In genomic region chr16:88333645-88334516, GRCh38 we compare ENCODE assay signal across 20 cellular contexts. TPM values are rescaled to one million over a fixed set of nuclear protein-coding genes. Genes with fewer than 3 reads are reported as not detected.
DNase-seq lines count a peak whose midpoint lies in the region; ATAC-seq, FAIRE-seq and TF ChIP-seq lines count a peak whose summit lies in the region.
"Had no signal": no experiment of that assay in that cellular context is flagged by ENCODE, and none has a peak within 500 bp of the region (broad histone marks: within the 10 kb centered on the region; RNA-seq: fewer than 3 reads in every experiment).

No MANE protein-coding gene starts in this region.

- H4K20me1 ChIP-seq in fibroblast of lung (ENCODE audit: control insufficient read depth, extremely low read depth, insufficient read depth, low read length) = no peaks in the 10 kb centered on the region

- intact Hi-C loops in activated CD4-positive, alpha-beta T cell treated with anti-CD3 and anti-CD28 coated beads, Interleukin-2, amount 10 ng/mL, durations not matched to agents 24 days and 14 days (cut with micrococcal nuclease) = no loop called here
- intact Hi-C loops in left colon (cut with DNase I, micrococcal nuclease) = no loop called here

- H3K36me3 Mint-ChIP-seq in activated CD4-positive, alpha-beta T cell treated with anti-CD3 and anti-CD28 coated beads, Interleukin-2, amount 10 ng/mL, durations not matched to agents 24 days and 14 days (ENCODE audit: low read depth) = no peaks in the 10 kb centered on the region
- H3K36me3 Mint-ChIP-seq: naive thymus-derived CD4-positive, alpha-beta T cell had no signal

- H3K4me3 ChIP-seq in fibroblast of lung (replicated peaks in 1 of 4; ENCODE audit: control extremely low read depth in 1 of 4, insufficient read depth in 1 of 4, low read depth in 3 of 4, low read length in 4 of 4) (no peak overlapping the region), suprapubic skin (peak overlapping the region; percentile 5), MG63 (no peak overlapping the region)
- H3K4me3 ChIP-seq: colonic mucosa, esophagus muscularis mucosa, left lung, tibial nerve had no signal

- no peak for TF ChIP-seq POLR2A in suprapubic skin (IDR thresholded peaks at IDR 0.05)

- H3K9ac ChIP-seq in fibroblast of lung (ENCODE audit: insufficient read depth, low read length) = no peak overlapping the region

- H3K36me3 ChIP-seq in fibroblast of lung (ENCODE audit: control insufficient read depth, insufficient read depth, low read length) (no peaks in the 10 kb centered on the region), suprapubic skin (no peaks in the 10 kb centered on the region), MG63 (no peaks in the 10 kb centered on the region)
- H3K36me3 ChIP-seq: colonic mucosa, esophagus muscularis mucosa, left lung, tibial nerve had no signal

- H3K27ac ChIP-seq in RWPE1 (peak overlapping the region; percentile 92), fibroblast of lung (ENCODE audit: insufficient read depth, low read length) (peak overlapping the region; percentile 17), suprapubic skin (no peak overlapping the region)
- H3K27ac ChIP-seq: colonic mucosa had no signal

- H3K27me3 Mint-ChIP-seq in activated CD4-positive, alpha-beta T cell treated with anti-CD3 and anti-CD28 coated beads, Interleukin-2, amount 10 ng/mL, durations not matched to agents 24 days and 14 days = no peaks in the 10 kb centered on the region

- H3K27ac Mint-ChIP-seq in activated CD4-positive, alpha-beta T cell treated with anti-CD3 and anti-CD28 coated beads, Interleukin-2, amount 10 ng/mL, durations not matched to agents 24 days and 14 days = no peak overlapping the region
- H3K27ac Mint-ChIP-seq: activated B cell treated with CpG ODN at 0.5 μM for 24 hours had no signal

- TF ChIP-seq CTCF in RWPE1 (conservative IDR thresholded peaks at IDR 0.05; ENCODE audit: low read depth) (no peak), fibroblast of lung (conservative IDR thresholded peaks at IDR 0.05 in 1 of 2, IDR thresholded peaks at IDR 0.05 in 1 of 2; ENCODE audit: low read depth in 1 of 2, low read length in 2 of 2) (no peak), suprapubic skin (IDR thresholded peaks at IDR 0.05) (no peak)

- H3K9me3 ChIP-seq in fibroblast of lung (ENCODE audit: control insufficient read depth, insufficient read depth, low read depth, low read length) (no peaks in the 10 kb centered on the region), suprapubic skin (no peaks in the 10 kb centered on the region), MG63 (no peaks in the 10 kb centered on the region)
- H3K9me3 ChIP-seq: colonic mucosa, esophagus muscularis mucosa, left lung, tibial nerve had no signal

- WGBS in suprapubic skin = 47% methylated on average over 14 of the region's 15 CpGs

- no peak for TF ChIP-seq EP300 in suprapubic skin (IDR thresholded peaks at IDR 0.05)

- H3K4me3 Mint-ChIP-seq in activated CD4-positive, alpha-beta T cell treated with anti-CD3 and anti-CD28 coated beads, Interleukin-2, amount 10 ng/mL, durations not matched to agents 24 days and 14 days = peak overlapping the region; percentile 0
- H3K4me3 Mint-ChIP-seq: activated B cell treated with CpG ODN at 0.5 μM for 24 hours had no signal

- H3K4me1 ChIP-seq in fibroblast of lung (ENCODE audit: control insufficient read depth, extremely low read depth, insufficient read depth, low read length) (peaks cover 23% of the 10 kb centered on the region), suprapubic skin (peaks cover 17% of the 10 kb centered on the region)
- H3K4me1 ChIP-seq: colonic mucosa, left lung had no signal

- POLR2A ChIA-PET in RWPE1 (lab: Yijun Ruan, JAX; ENCODE audit: low non-redundant PET) = no interaction called here

- peaks cover 9% of the 10 kb centered on the region for H3K9me3 Mint-ChIP-seq in activated CD4-positive, alpha-beta T cell treated with anti-CD3 and anti-CD28 coated beads, Interleukin-2, amount 10 ng/mL, durations not matched to agents 24 days and 14 days
- H3K9me3 Mint-ChIP-seq: activated B cell treated with CpG ODN at 0.5 μM for 24 hours had no signal

- peaks cover 6% of the 10 kb centered on the region for H3K4me1 Mint-ChIP-seq in activated CD4-positive, alpha-beta T cell treated with anti-CD3 and anti-CD28 coated beads, Interleukin-2, amount 10 ng/mL, durations not matched to agents 24 days and 14 days

- H3K4me2 ChIP-seq in fibroblast of lung (ENCODE audit: extremely low read depth, insufficient read depth, low read length) = no peak overlapping the region

- no peaks in the 10 kb centered on the region for H3K79me2 ChIP-seq in fibroblast of lung (ENCODE audit: control insufficient read depth, insufficient read depth, low read length)

- H2AFZ ChIP-seq in fibroblast of lung (ENCODE audit: low read length) = no peak overlapping the region

- DNase-seq in activated CD4-positive, alpha-beta T cell treated with anti-CD3 and anti-CD28 coated beads, Interleukin-2, amount 10 ng/mL, durations not matched to agents 24 days and 14 days = no peak
- DNase-seq in activated CD4-positive, alpha-beta T cell treated with anti-CD3 and anti-CD28 coated beads for 4 hours = no peak
- DNase-seq in RWPE1 (ENCODE audit: low spot score) (no peak), fibroblast of lung (ENCODE audit: low read depth in 2 of 2) (no peak), suprapubic skin (ENCODE audit: low spot score in 2 of 2) (no peak), frontal cortex (ENCODE audit: low spot score in 2 of 2) (no peak), MG63 (no peak), left colon (no peak)
- DNase-seq: activated B cell treated with CpG ODN at 0.5 μM for 24 hours; activated CD8-positive, alpha-beta memory T cell treated with anti-CD3 and anti-CD28 coated beads, Interleukin-2, amount 50 U/mL, for 48 hours; colonic mucosa; KG1; naive thymus-derived CD4-positive, alpha-beta T cell; NCI-H1694; NCI-H524 had no signal

- no peaks in the 10 kb centered on the region for H3K27me3 ChIP-seq in fibroblast of lung (ENCODE audit: control insufficient read depth, insufficient read depth, low read length)
- peaks cover 5% of the 10 kb centered on the region for H3K27me3 ChIP-seq in suprapubic skin
- no peaks in the 10 kb centered on the region for H3K27me3 ChIP-seq in MG63
- H3K27me3 ChIP-seq: colonic mucosa, esophagus muscularis mucosa, tibial nerve had no signal

- no peak for FAIRE-seq in frontal cortex (lab: Jason Lieb, UNC)
- FAIRE-seq: A204.1, GM18507 had no signal

- no peak for ATAC-seq in left colon
- ATAC-seq: left lung; naive thymus-derived CD4-positive, alpha-beta T cell had no signal

- CTCF ChIA-PET in RWPE1 (lab: Yijun Ruan, JAX) = no interaction called here

RNA-seq across cellular contexts. Expression of gene ZNF469, which starts 48.9 kb away (rescaled TPM):
- total RNA-seq in activated CD4-positive, alpha-beta T cell treated with anti-CD3 and anti-CD28 coated beads, Interleukin-2, amount 10 ng/mL, durations not matched to agents 24 days and 14 days = 0.57 and 0.63 TPM in 2 replicates
- total RNA-seq in fibroblast of lung = 1.3 and 1.5 TPM in 2 replicates
- polyA plus RNA-seq in fibroblast of lung = 0.82 and 0.86 TPM in 2 replicates
- 2.8 and 4.1 TPM in 2 replicates for polyA plus RNA-seq in fibroblast of lung (2012)
- 4.6 and 6.7 TPM in 2 replicates for polyA minus RNA-seq in fibroblast of lung (ENCODE audit: low replicate concordance)
- total RNA-seq in suprapubic skin = under 1 TPM; 0.24 to 0.55 (median 0.41) TPM
- 0.41 TPM for total RNA-seq in frontal cortex
- 0.67 and 0.82 TPM in 2 replicates for total RNA-seq in MG63 (2014; rRNA removed; shearing (Covaris generic); ENCODE audit: low replicate concordance)
- under 1 TPM; 0.27 to 0.70 TPM for total RNA-seq in left colon
